Comparison of ENCODE assay signal across 13 cellular contexts in the genomic region with DNA sequence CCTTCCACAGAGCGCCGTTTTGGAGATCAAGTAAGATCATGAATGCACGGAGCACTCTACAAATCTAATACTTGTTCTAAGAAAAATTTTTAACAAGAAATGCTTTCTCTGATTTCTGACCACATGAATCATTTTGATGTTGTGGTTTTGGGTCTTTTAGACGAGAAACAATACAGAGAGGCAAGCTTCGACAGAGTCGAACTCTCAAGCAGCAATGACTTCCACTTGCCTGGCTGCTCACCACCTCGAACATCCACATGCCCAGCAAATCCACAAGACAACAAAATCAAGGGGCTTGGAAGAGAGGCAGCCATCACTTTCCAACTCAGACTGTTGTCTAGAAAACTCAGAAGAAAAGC.
A peak's percentile ranks its signal among the peaks of the same experiment; 100 is the strongest.
DNase-seq lines count a peak whose midpoint lies in the region; ATAC-seq and TF ChIP-seq lines count a peak whose summit lies in the region.
"Had no signal": no experiment of that assay in that cellular context is flagged by ENCODE, and none has a peak within 500 bp of the region (broad histone marks: within the 10 kb centered on the region; RNA-seq: fewer than 3 reads in every experiment).

No MANE protein-coding gene starts in this region.

- no TSS peak for BruUV-seq in MCF 10A (replicated peaks; lab: Mats Ljungman, UMichigan)

- H3K36me3 Mint-ChIP-seq in MCF 10A (ENCODE audit: insufficient read depth, unreplicated experiment) = peaks cover 53% of the 10 kb centered on the region
- peaks cover 91% of the 10 kb centered on the region for H3K36me3 Mint-ChIP-seq in activated T-helper 17 cell treated with anti-CD3 and anti-CD28 coated beads, Interleukin-2, amount 50 U/mL, for 72 hours (ENCODE audit: low read depth)
- H3K36me3 Mint-ChIP-seq in immature natural killer cell = peaks cover 19 to 24% (median 20%) of the 10 kb centered on the region in 3 donors

- DNase-seq in MCF 10A (ENCODE audit: unreplicated experiment) (peak; percentile 24), breast epithelium (ENCODE audit: low spot score in 2 of 2) (no peak), immature natural killer cell (no peak), vagina (ENCODE audit: extremely low spot score in 2 of 2) (no peak), NCI-H82 treated with DMSO at 0.1 percent for 48 hours (lab: John Stamatoyannopoulos, UW; ENCODE audit: unreplicated experiment) (no peak), kidney tubule cell (ENCODE audit: low spot score) (no peak)
- no peak for DNase-seq in stimulated activated CD4-positive, alpha-beta T cell treated with anti-CD3 and anti-CD28 coated beads, Interleukin-2, amount 100 ng/mL, for 24 hours
- DNase-seq: midbrain; stimulated activated CD4-positive, alpha-beta T cell treated with anti-CD3 and anti-CD28 coated beads, Interleukin-12 subunit alpha, Interleukin-12 subunit beta, amount 100 ng/mL, for 4 hours had no signal

- TF ChIP-seq CTCF in MCF 10A (IDR thresholded peaks at IDR 0.05; ENCODE audit: unreplicated experiment) (no peak), breast epithelium (IDR thresholded peaks at IDR 0.05) (no peak), vagina (IDR thresholded peaks at IDR 0.05) (no peak)

- H3K27ac Mint-ChIP-seq in MCF 10A (ENCODE audit: low read depth, unreplicated experiment) = peak overlapping the region; percentile 88
- peak overlapping the region; percentile 85 for H3K27ac Mint-ChIP-seq in activated T-helper 17 cell treated with anti-CD3 and anti-CD28 coated beads, Interleukin-2, amount 50 U/mL, for 72 hours
- peak overlapping the region; percentile 58 to 94 (median 86) for H3K27ac Mint-ChIP-seq in immature natural killer cell

- H3K36me3 ChIP-seq in breast epithelium = no peaks in the 10 kb centered on the region
- peaks cover 0 to 5% of the 10 kb centered on the region in 2 donors for H3K36me3 ChIP-seq in vagina
- H3K36me3 ChIP-seq: cardiac muscle cell had no signal

- peak overlapping the region; percentile 54 for H3K4me3 Mint-ChIP-seq in MCF 10A (ENCODE audit: unreplicated experiment)
- peak overlapping the region; percentile 74 for H3K4me3 Mint-ChIP-seq in activated T-helper 17 cell treated with anti-CD3 and anti-CD28 coated beads, Interleukin-2, amount 50 U/mL, for 72 hours
- H3K4me3 Mint-ChIP-seq in immature natural killer cell = peak overlapping the region; percentile 36 to 72 (median 46)

- CTCF ChIA-PET in MCF 10A (lab: Yijun Ruan, JAX) = interaction anchor here (0.6 to 3.4 kb wide), 10 partner anchors 15 to 272 kb away, joined by 3 to 13 read pairs (median 4); no protein-coding TSS in a partner anchor

- POLR2A ChIA-PET in MCF 10A (lab: Yijun Ruan, JAX) = interaction anchor here (0.6 to 3.6 kb wide), 10 partner anchors 8 to 645 kb away, joined by 3 to 41 read pairs (median 4); a partner anchor contains a TSS

- ATAC-seq in activated T-helper 17 cell treated with anti-CD3 and anti-CD28 coated beads, Interleukin-2, amount 50 U/mL, for 72 hours (replicated peaks) = peak; percentile 69

- no peaks in the 10 kb centered on the region for H3K9me3 Mint-ChIP-seq in MCF 10A (ENCODE audit: unreplicated experiment)
- no peaks in the 10 kb centered on the region for H3K9me3 Mint-ChIP-seq in activated T-helper 17 cell treated with anti-CD3 and anti-CD28 coated beads, Interleukin-2, amount 50 U/mL, for 72 hours
- no peaks in the 10 kb centered on the region for H3K9me3 Mint-ChIP-seq in immature natural killer cell

- intact Hi-C loops in MCF 10A (cut with micrococcal nuclease) (no loop called here), breast epithelium (cut with DNase I; ENCODE audit: low total_unique reads) (no loop called here), vagina (cut with DNase I) (no loop called here)

- H3K27me3 Mint-ChIP-seq in MCF 10A (ENCODE audit: insufficient read depth, unreplicated experiment) (no peaks in the 10 kb centered on the region), immature natural killer cell (ENCODE audit: low read depth in 3 of 3) (no peaks in the 10 kb centered on the region)
- no peaks in the 10 kb centered on the region for H3K27me3 Mint-ChIP-seq in activated T-helper 17 cell treated with anti-CD3 and anti-CD28 coated beads, Interleukin-2, amount 50 U/mL, for 72 hours

- H3K27me3 ChIP-seq in breast epithelium = no peaks in the 10 kb centered on the region
- H3K27me3 ChIP-seq in vagina = no peaks in the 10 kb centered on the region
- H3K27me3 ChIP-seq: cardiac muscle cell had no signal

- TF ChIP-seq POLR2A in breast epithelium (IDR thresholded peaks at IDR 0.05) (no peak), vagina (IDR thresholded peaks at IDR 0.05) (no peak)

- peaks cover 59% of the 10 kb centered on the region for H3K4me1 Mint-ChIP-seq in MCF 10A (ENCODE audit: insufficient read depth, unreplicated experiment)
- peaks cover 56% of the 10 kb centered on the region for H3K4me1 Mint-ChIP-seq in activated T-helper 17 cell treated with anti-CD3 and anti-CD28 coated beads, Interleukin-2, amount 50 U/mL, for 72 hours
- H3K4me1 Mint-ChIP-seq in immature natural killer cell = peaks cover 43% of the 10 kb centered on the region in 2 donors

- H3K4me3 ChIP-seq in breast epithelium (no peak overlapping the region), vagina (no peak overlapping the region)
- H3K4me3 ChIP-seq: cardiac muscle cell had no signal

- H3K4me1 ChIP-seq in breast epithelium = peaks cover 0 to 9% of the 10 kb centered on the region in 2 donors
- H3K4me1 ChIP-seq in vagina = peaks cover 56% of the 10 kb centered on the region

- H3K9me3 ChIP-seq in breast epithelium = no peaks in the 10 kb centered on the region
- H3K9me3 ChIP-seq in vagina = no peaks in the 10 kb centered on the region

- peak overlapping the region in 1 of 2 donors; percentile 73 for H3K27ac ChIP-seq in breast epithelium
- H3K27ac ChIP-seq in vagina = peak overlapping the region; percentile 78
- H3K27ac ChIP-seq: C4-2B, cardiac muscle cell, VCaP had no signal
